ENCODE assay signal across 14 cellular contexts in genomic region chr14:23633160-23633701, GRCh38. TPM values are rescaled to one million over a fixed set of nuclear protein-coding genes. Genes with fewer than 3 reads are reported as not detected.
DNase-seq lines count a peak whose midpoint lies in the region; ATAC-seq, FAIRE-seq and TF ChIP-seq lines count a peak whose summit lies in the region.
"Had no signal": no experiment of that assay in that cellular context is flagged by ENCODE, and none has a peak within 500 bp of the region (broad histone marks: within the 10 kb centered on the region; RNA-seq: fewer than 3 reads in every experiment).

No MANE protein-coding gene starts in this region.

- no peak for DNase-seq in activated CD8-positive, alpha-beta T cell treated with anti-CD3 and anti-CD28 coated beads, Interleukin-2, amount 10 ng/mL, durations not matched to agents 7 days and 5 days
- DNase-seq in activated CD8-positive, alpha-beta T cell treated with anti-CD3 and anti-CD28 coated beads for 36 hours, result no peak
- peak; percentile 5 for DNase-seq in astrocyte of the hippocampus (ENCODE audit: low read depth, low spot score)
- peak; percentile 46 for DNase-seq in iPS-NIHi7 (ENCODE audit: extremely low spot score)
- DNase-seq in type B pancreatic cell (ENCODE audit: extremely low spot score, unreplicated experiment), result no peak
- DNase-seq in HTR-8/SVneo (ENCODE audit: insufficient read length, low spot score), result no peak
- DNase-seq in DMS79 (lab: John Stamatoyannopoulos, UW), result no peak
- DNase-seq: activated CD8-positive, alpha-beta memory T cell treated with anti-CD3 and anti-CD28 coated beads, Interleukin-2, amount 50 U/mL, for 48 hours; esophagus squamous epithelium had no signal

- H3K27ac Mint-ChIP-seq in activated CD8-positive, alpha-beta T cell treated with anti-CD3 and anti-CD28 coated beads, Interleukin-2, amount 10 ng/mL, durations not matched to agents 7 days and 5 days, result no peak overlapping the region
- no peak overlapping the region for H3K27ac Mint-ChIP-seq in activated CD8-positive, alpha-beta T cell treated with anti-CD3 and anti-CD28 coated beads for 36 hours
- H3K27ac Mint-ChIP-seq in type B pancreatic cell, result peak overlapping the region; percentile 73
- H3K27ac Mint-ChIP-seq: activated naive CD4-positive, alpha-beta T cell treated with anti-CD3 and anti-CD28 coated beads, Interleukin-2, amount 50 U/mL, for 24 hours had no signal

- no peak for TF ChIP-seq CTCF in activated CD8-positive, alpha-beta T cell treated with anti-CD3 and anti-CD28 coated beads for 36 hours (IDR thresholded peaks at IDR 0.05)
- TF ChIP-seq CTCF in type B pancreatic cell (conservative IDR thresholded peaks at IDR 0.05), result no peak

- intact Hi-C loops in activated CD8-positive, alpha-beta T cell treated with anti-CD3 and anti-CD28 coated beads for 36 hours (cut with micrococcal nuclease), result loop anchor here (10.0 kb wide), 1 partner anchor 282 kb away; no protein-coding TSS in a partner anchor

- H3K4me3 Mint-ChIP-seq in activated CD8-positive, alpha-beta T cell treated with anti-CD3 and anti-CD28 coated beads, Interleukin-2, amount 10 ng/mL, durations not matched to agents 7 days and 5 days, result no peak overlapping the region
- no peak overlapping the region for H3K4me3 Mint-ChIP-seq in activated CD8-positive, alpha-beta T cell treated with anti-CD3 and anti-CD28 coated beads for 36 hours
- H3K4me3 Mint-ChIP-seq in type B pancreatic cell, result peak overlapping the region; percentile 80
- H3K4me3 Mint-ChIP-seq: activated naive CD4-positive, alpha-beta T cell treated with anti-CD3 and anti-CD28 coated beads, Interleukin-2, amount 50 U/mL, for 24 hours had no signal

- H3K36me3 Mint-ChIP-seq in activated CD8-positive, alpha-beta T cell treated with anti-CD3 and anti-CD28 coated beads, Interleukin-2, amount 10 ng/mL, durations not matched to agents 7 days and 5 days (ENCODE audit: low read depth), result no peaks in the 10 kb centered on the region
- H3K36me3 Mint-ChIP-seq in activated CD8-positive, alpha-beta T cell treated with anti-CD3 and anti-CD28 coated beads for 36 hours (ENCODE audit: low read depth), result no peaks in the 10 kb centered on the region
- H3K36me3 Mint-ChIP-seq in type B pancreatic cell, result no peaks in the 10 kb centered on the region

- peaks cover 5% of the 10 kb centered on the region for H3K27me3 Mint-ChIP-seq in activated CD8-positive, alpha-beta T cell treated with anti-CD3 and anti-CD28 coated beads, Interleukin-2, amount 10 ng/mL, durations not matched to agents 7 days and 5 days (ENCODE audit: low read depth)
- no peaks in the 10 kb centered on the region for H3K27me3 Mint-ChIP-seq in activated CD8-positive, alpha-beta T cell treated with anti-CD3 and anti-CD28 coated beads for 36 hours
- no peaks in the 10 kb centered on the region for H3K27me3 Mint-ChIP-seq in type B pancreatic cell
- H3K27me3 Mint-ChIP-seq: activated naive CD4-positive, alpha-beta T cell treated with anti-CD3 and anti-CD28 coated beads, Interleukin-2, amount 50 U/mL, for 24 hours had no signal

- CTCF ChIA-PET in activated CD8-positive, alpha-beta T cell treated with anti-CD3 and anti-CD28 coated beads, Interleukin-2, amount 10 ng/mL, durations not matched to agents 7 days and 5 days (lab: Charles Lee), result interaction anchor here (1.3 to 7.0 kb wide), 11 partner anchors 9 to 297 kb away, joined by 3 to 197 read pairs (median 16); no protein-coding TSS in a partner anchor
- CTCF ChIA-PET in activated CD8-positive, alpha-beta T cell treated with anti-CD3 and anti-CD28 coated beads for 36 hours (lab: Charles Lee), result interaction anchor here (0.7 to 4.9 kb wide), 27 partner anchors 8 to 1312 kb away, joined by 3 to 73 read pairs (median 9); no protein-coding TSS in a partner anchor

- no peaks in the 10 kb centered on the region for H3K9me3 Mint-ChIP-seq in activated CD8-positive, alpha-beta T cell treated with anti-CD3 and anti-CD28 coated beads, Interleukin-2, amount 10 ng/mL, durations not matched to agents 7 days and 5 days (ENCODE audit: insufficient read depth)
- no peaks in the 10 kb centered on the region for H3K9me3 Mint-ChIP-seq in activated CD8-positive, alpha-beta T cell treated with anti-CD3 and anti-CD28 coated beads for 36 hours
- H3K9me3 Mint-ChIP-seq in type B pancreatic cell, result peaks cover 6% of the 10 kb centered on the region
- H3K9me3 Mint-ChIP-seq: activated naive CD4-positive, alpha-beta T cell treated with anti-CD3 and anti-CD28 coated beads, Interleukin-2, amount 50 U/mL, for 24 hours had no signal

- POLR2A ChIA-PET in activated CD8-positive, alpha-beta T cell treated with anti-CD3 and anti-CD28 coated beads, Interleukin-2, amount 10 ng/mL, durations not matched to agents 7 days and 5 days (lab: Charles Lee), result interaction anchor here (1.3 kb wide), 1 partner anchor 22 kb away, joined by 5 read pairs; no protein-coding TSS in a partner anchor
- POLR2A ChIA-PET in activated CD8-positive, alpha-beta T cell treated with anti-CD3 and anti-CD28 coated beads for 36 hours (lab: Charles Lee), result no interaction called here

- ATAC-seq in activated CD8-positive, alpha-beta T cell treated with anti-CD3 and anti-CD28 coated beads, Interleukin-2, amount 10 ng/mL, durations not matched to agents 7 days and 5 days, result peak; percentile 21
- ATAC-seq in activated CD8-positive, alpha-beta T cell treated with anti-CD3 and anti-CD28 coated beads for 36 hours, result no peak
- no peak for ATAC-seq in GM18858 (IDR thresholded peaks at IDR 0.05; ENCODE audit: unreplicated experiment)

- no peak for FAIRE-seq in HTR-8/SVneo (lab: Jason Lieb, UNC)

- peaks cover 11% of the 10 kb centered on the region for H3K4me1 Mint-ChIP-seq in activated CD8-positive, alpha-beta T cell treated with anti-CD3 and anti-CD28 coated beads, Interleukin-2, amount 10 ng/mL, durations not matched to agents 7 days and 5 days (ENCODE audit: low read depth)
- peaks cover 4% of the 10 kb centered on the region for H3K4me1 Mint-ChIP-seq in activated CD8-positive, alpha-beta T cell treated with anti-CD3 and anti-CD28 coated beads for 36 hours (ENCODE audit: low read depth)
- H3K4me1 Mint-ChIP-seq in type B pancreatic cell (ENCODE audit: unreplicated experiment), result peaks cover 17% of the 10 kb centered on the region

RNA-seq across cellular contexts. Expression of gene DHRS2, which starts 2.9 kb away (rescaled TPM):
- under 1 TPM; 0.24 to 0.44 TPM for total RNA-seq in activated CD8-positive, alpha-beta T cell treated with anti-CD3 and anti-CD28 coated beads, Interleukin-2, amount 10 ng/mL, durations not matched to agents 7 days and 5 days
- total RNA-seq in activated CD8-positive, alpha-beta T cell treated with anti-CD3 and anti-CD28 coated beads for 36 hours, result 1 to 10 TPM; 3.3 to 3.5 TPM
- 1.4 and 3.3 TPM in 2 replicates for total RNA-seq in type B pancreatic cell (ENCODE audit: low replicate concordance)
- total RNA-seq: osteocyte, temporal lobe had no signal

RNA-seq across cellular contexts. Expression of gene JPH4, which starts 54.6 kb away (rescaled TPM):
- total RNA-seq in activated CD8-positive, alpha-beta T cell treated with anti-CD3 and anti-CD28 coated beads, Interleukin-2, amount 10 ng/mL, durations not matched to agents 7 days and 5 days, result not detected
- under 1 TPM; 0.25 to 0.51 TPM for total RNA-seq in activated CD8-positive, alpha-beta T cell treated with anti-CD3 and anti-CD28 coated beads for 36 hours
- total RNA-seq in type B pancreatic cell (ENCODE audit: low replicate concordance), result 0.33 and 8.3 TPM in 2 replicates
- total RNA-seq: lung microvascular endothelial cell, osteocyte had no signal

Comparison
In these comparisons a context has a peak if more than half of its experiments do, and no peak if none do; other contexts are left out.
1. DNase-seq: peak in astrocyte of the hippocampus (single experiment) and iPS-NIHi7 (single experiment); none in activated CD8-positive, alpha-beta T cell treated with anti-CD3 and anti-CD28 coated beads, Interleukin-2, amount 10 ng/mL, durations not matched to agents 7 days and 5 days (single experiment), activated CD8-positive, alpha-beta T cell treated with anti-CD3 and anti-CD28 coated beads for 36 hours (single experiment), type B pancreatic cell (single experiment), HTR-8/SVneo (single experiment) and DMS79 (single experiment).